In the genomic region with DNA sequence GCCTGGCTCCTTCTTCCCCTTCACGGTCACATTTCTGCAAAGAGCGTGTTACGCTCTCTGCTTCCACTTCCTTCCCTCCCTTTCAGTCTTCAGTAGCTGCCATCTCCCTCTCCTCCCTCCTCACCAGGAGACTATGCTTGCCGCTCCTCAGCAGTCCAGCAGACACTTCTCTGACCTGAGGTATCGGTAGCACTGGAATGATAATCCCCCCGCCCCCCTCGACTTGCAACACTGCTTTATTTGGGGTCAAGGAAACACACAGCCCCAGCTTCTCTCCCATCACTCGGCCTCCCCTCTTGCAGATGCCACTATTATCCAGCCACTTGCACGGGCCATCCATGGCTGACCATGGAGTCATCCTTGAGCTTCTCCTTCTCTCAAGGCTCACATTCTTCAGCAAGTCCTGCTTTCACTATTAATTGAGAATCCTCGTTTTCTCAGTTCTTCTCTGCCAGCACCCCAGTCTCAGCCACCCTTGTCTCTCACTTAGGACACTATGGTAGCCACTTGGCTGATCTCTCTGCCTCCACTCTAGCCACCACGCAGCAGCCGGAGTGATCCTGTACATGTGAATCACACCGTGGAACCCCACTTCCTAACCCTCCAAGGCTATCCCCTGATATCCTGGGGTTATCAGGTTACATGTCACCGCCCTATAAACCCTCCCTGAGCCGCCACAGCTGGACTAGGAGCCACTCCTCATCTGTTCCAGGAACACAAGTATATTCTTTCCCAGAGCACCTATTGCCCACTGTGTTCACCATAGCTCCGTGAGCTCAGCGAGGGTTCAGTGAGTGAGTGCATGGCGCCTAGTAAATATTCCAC, we compare ENCODE assay signal across 8 cellular contexts. TPM values are rescaled to one million over a fixed set of nuclear protein-coding genes. Genes with fewer than 3 reads are reported as not detected.
DNase-seq lines count a peak whose midpoint lies in the region; ATAC-seq and TF ChIP-seq lines count a peak whose summit lies in the region.

No MANE protein-coding gene starts in this region.

- H3K4me1 Mint-ChIP-seq in central memory CD8-positive, alpha-beta T cell, result peaks cover 54% of the 10 kb centered on the region

- intact Hi-C loops in lower lobe of right lung (cut with DNase I), result loop anchor here (10.0 kb wide), 1 partner anchor 115 kb away; a partner anchor contains a TSS

- H3K36me3 ChIP-seq in lower lobe of right lung, result no peaks in the 10 kb centered on the region
- H3K36me3 ChIP-seq in thoracic aorta, result no peaks in the 10 kb centered on the region

- no peaks in the 10 kb centered on the region for H3K9me3 Mint-ChIP-seq in central memory CD8-positive, alpha-beta T cell

- H3K9me3 ChIP-seq in lower lobe of right lung (peaks cover 4% of the 10 kb centered on the region), thoracic aorta (no peaks in the 10 kb centered on the region)

- H3K27ac ChIP-seq in RWPE1 (peak overlapping the region; percentile 84), lower lobe of right lung (peak overlapping the region; percentile 95), thoracic aorta (peak overlapping the region; percentile 93)

- CTCF ChIA-PET in RWPE1 (lab: Yijun Ruan, JAX), result interaction anchor here (0.5 to 2.5 kb wide), 10 partner anchors 10 to 290 kb away, joined by 3 to 23 read pairs (median 4); no protein-coding TSS in a partner anchor

- H3K27me3 Mint-ChIP-seq in central memory CD8-positive, alpha-beta T cell, result no peaks in the 10 kb centered on the region

- POLR2A ChIA-PET in RWPE1 (lab: Yijun Ruan, JAX; ENCODE audit: low non-redundant PET), result interaction anchor here (0.9 kb wide), 1 partner anchor 115 kb away, joined by 3 read pairs; a partner anchor contains a TSS

- peak overlapping the region; percentile 87 for H3K4me3 ChIP-seq in lower lobe of right lung
- H3K4me3 ChIP-seq in thoracic aorta, result peak overlapping the region; percentile 97

- H3K4me3 Mint-ChIP-seq in central memory CD8-positive, alpha-beta T cell, result peak overlapping the region; percentile 90

- ATAC-seq in HG03139 (IDR thresholded peaks at IDR 0.05; ENCODE audit: unreplicated experiment), result peak; percentile 21
- ATAC-seq in central memory CD8-positive, alpha-beta T cell (replicated peaks; ENCODE audit: extremely low read depth, poor library complexity, severe bottlenecking), result peak; percentile 12
- ATAC-seq in lower lobe of right lung, result peak; percentile 47 to 49
- ATAC-seq in thoracic aorta (ENCODE audit: insufficient number of reproducible peaks, low FRiP score, low read depth), result no peak
- ATAC-seq in GM18520 (IDR thresholded peaks at IDR 0.05; ENCODE audit: unreplicated experiment), result no peak

- peaks cover 17% of the 10 kb centered on the region for H3K36me3 Mint-ChIP-seq in central memory CD8-positive, alpha-beta T cell (ENCODE audit: insufficient read depth)

- H3K27ac Mint-ChIP-seq in central memory CD8-positive, alpha-beta T cell (ENCODE audit: low read depth), result peak overlapping the region; percentile 97

- TF ChIP-seq CTCF in RWPE1 (conservative IDR thresholded peaks at IDR 0.05; ENCODE audit: low read depth) (peak; percentile 26; the same call in 1 of the 2 replicates), lower lobe of right lung (IDR thresholded peaks at IDR 0.05) (no peak), thoracic aorta (IDR thresholded peaks at IDR 0.05) (no peak)

- DNase-seq in activated effector memory CD4-positive, alpha-beta T cell treated with anti-CD3 and anti-CD28 coated beads, Interleukin-2, amount 50 U/mL, for 16 hours, result peak; percentile 66
- no peak for DNase-seq in activated effector memory CD4-positive, alpha-beta T cell treated with Interleukin-2 at 50 U/mL for 16 hours
- peak; percentile 8 for DNase-seq in RWPE1 (ENCODE audit: low spot score)
- DNase-seq in central memory CD8-positive, alpha-beta T cell (ENCODE audit: low spot score in 2 of 2), result no peak
- DNase-seq in lower lobe of right lung, result no peak
- no peak for DNase-seq in thoracic aorta (ENCODE audit: low spot score)

- H3K4me1 ChIP-seq in lower lobe of right lung, result peaks cover 46% of the 10 kb centered on the region
- H3K4me1 ChIP-seq in thoracic aorta (ENCODE audit: control insufficient read depth in 1 of 2, low read depth in 2 of 2), result peaks cover 26 to 35% of the 10 kb centered on the region in 2 donors

- H3K27me3 ChIP-seq in lower lobe of right lung (ENCODE audit: low read depth), result no peaks in the 10 kb centered on the region
- no peaks in the 10 kb centered on the region for H3K27me3 ChIP-seq in thoracic aorta (replicated peaks; ENCODE audit: insufficient read depth)

RNA-seq across cellular contexts. Expression of a gene that starts 1.0 kb away (rescaled TPM):
- 165 TPM for total RNA-seq in lower lobe of right lung
- total RNA-seq in thoracic aorta, result 10 to 100 TPM; 57.1 to 74.1 TPM

Comparison
In these comparisons a context has a peak if more than half of its experiments do, and no peak if none do; other contexts are left out.
1. DNase-seq: peak in activated effector memory CD4-positive, alpha-beta T cell treated with anti-CD3 and anti-CD28 coated beads, Interleukin-2, amount 50 U/mL, for 16 hours (single experiment) and RWPE1 (single experiment); none in activated effector memory CD4-positive, alpha-beta T cell treated with Interleukin-2 at 50 U/mL for 16 hours (single experiment), central memory CD8-positive, alpha-beta T cell (0 of 2), lower lobe of right lung (single experiment) and thoracic aorta (single experiment).
2. ATAC-seq: peak in HG03139 (single experiment), central memory CD8-positive, alpha-beta T cell (single experiment) and lower lobe of right lung (2 of 2); none in thoracic aorta (single experiment) and GM18520 (single experiment).
3. Peak in every context shown above with its lines, with median percentiles within 50 percentile points of each other: H3K27ac ChIP-seq.